Comparison of ENCODE assay signal across 15 cellular contexts in the genomic region with DNA sequence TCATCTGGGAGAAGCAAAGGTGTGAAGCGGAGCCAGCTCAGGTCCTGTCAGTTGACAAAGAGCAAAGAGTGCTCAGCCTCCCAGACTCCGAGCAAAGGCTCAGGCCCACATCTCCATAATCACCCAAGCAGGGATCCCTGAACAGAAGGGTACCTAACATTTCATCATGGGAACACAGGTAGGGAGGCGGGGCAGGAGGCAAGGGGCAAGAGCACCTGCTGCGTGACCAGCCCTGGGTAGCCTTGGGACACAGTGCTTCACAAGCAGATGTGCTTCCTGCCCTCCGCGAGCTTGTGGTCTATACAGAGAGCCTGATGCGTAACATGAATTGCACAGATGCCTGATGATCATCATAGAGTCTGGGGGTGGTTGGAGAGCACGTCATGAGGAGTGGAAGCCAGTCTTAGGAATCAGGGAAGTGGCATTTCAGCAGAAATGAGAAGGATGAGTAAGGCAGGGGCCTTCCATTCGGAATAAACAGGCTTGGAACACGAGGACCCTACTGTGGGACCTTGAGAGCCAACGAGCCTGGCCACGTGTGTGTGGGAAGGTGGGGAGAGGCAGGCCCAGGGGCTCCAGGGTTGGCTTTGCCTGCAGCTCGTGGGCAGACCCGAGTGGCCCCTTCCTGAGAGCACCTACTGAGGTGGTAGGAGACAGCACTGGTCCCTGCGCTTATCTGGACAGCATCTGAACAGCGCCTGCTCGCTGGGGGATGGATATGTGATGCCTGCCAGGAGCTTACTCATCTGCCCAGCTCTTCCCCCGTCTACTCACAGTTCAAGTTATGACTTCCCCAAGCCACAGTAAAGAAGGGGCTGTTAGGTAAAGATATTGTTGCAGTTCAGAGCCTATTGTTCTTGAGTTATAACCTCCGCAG.
DNase-seq lines count a peak whose midpoint lies in the region; ATAC-seq, FAIRE-seq and TF ChIP-seq lines count a peak whose summit lies in the region.
"Had no signal": no experiment of that assay in that cellular context is flagged by ENCODE, and none has a peak within 500 bp of the region (broad histone marks: within the 10 kb centered on the region; RNA-seq: fewer than 3 reads in every experiment).

No MANE protein-coding gene starts in this region.

- TF ChIP-seq CTCF in K562 (IDR thresholded peaks at IDR 0.05 in 2 of 3, conservative IDR thresholded peaks at IDR 0.05 in 1 of 3; ENCODE audit: insufficient read depth in 2 of 3, low read depth in 1 of 3, low read length in 3 of 3), result no peak
- no peak for TF ChIP-seq CTCF in progenitor cell of endocrine pancreas (IDR thresholded peaks at IDR 0.05; ENCODE audit: unreplicated experiment)
- no peak for TF ChIP-seq CTCF in chondrocyte (IDR thresholded peaks at IDR 0.05)

- peaks cover 0 to 6% of the 10 kb centered on the region in 2 experiments; a peak in 2 of 5 replicates for H3K4me1 ChIP-seq in K562 (replicated peaks in 1 of 2; ENCODE audit: control insufficient read depth in 2 of 2, insufficient read depth in 2 of 2, low read length in 2 of 2)
- H3K4me1 ChIP-seq: tibial artery had no signal

- no peak overlapping the region for H3K27ac Mint-ChIP-seq in progenitor cell of endocrine pancreas
- H3K27ac Mint-ChIP-seq in chondrocyte (ENCODE audit: unreplicated experiment), result no peak overlapping the region

- H3K4me1 Mint-ChIP-seq in progenitor cell of endocrine pancreas (ENCODE audit: low read depth), result peaks cover 9% of the 10 kb centered on the region
- H3K4me1 Mint-ChIP-seq in chondrocyte (ENCODE audit: low read depth), result peaks cover 10% of the 10 kb centered on the region

- H3K27me3 ChIP-seq in K562 (ENCODE audit: control insufficient read depth in 2 of 2, insufficient read depth in 2 of 2, low read length in 2 of 2), result no peaks in the 10 kb centered on the region
- H3K27me3 ChIP-seq: tibial artery had no signal

- no peak for DNase-seq in activated CD4-positive, CD25-positive, alpha-beta regulatory T cell treated with anti-CD3 and anti-CD28 coated beads, Interleukin-2, amount 50 U/mL, for 72 hours
- DNase-seq in K562 (ENCODE audit: extremely low read depth in 1 of 4, low spot score in 3 of 4), result peak in 1 of 4 experiments; percentile 12
- DNase-seq in skeletal muscle cell (ENCODE audit: low read depth), result peak; percentile 35
- no peak for DNase-seq in progenitor cell of endocrine pancreas (ENCODE audit: low spot score, unreplicated experiment)
- no peak for DNase-seq in chondrocyte (ENCODE audit: low spot score)
- DNase-seq: effector CD8-positive, alpha-beta T cell; NCI-H2171 treated with DMSO at 0.1 percent for 48 hours had no signal

- H3K9me3 ChIP-seq in KOPT-K1 (ENCODE audit: insufficient read depth, low read length, poor library complexity, severe bottlenecking), result peaks cover 17% of the 10 kb centered on the region
- no peaks in the 10 kb centered on the region for H3K9me3 ChIP-seq in K562 (replicated peaks; ENCODE audit: control insufficient read depth, insufficient read depth, low read depth, low read length)
- H3K9me3 ChIP-seq: tibial artery had no signal

- H3K27ac ChIP-seq in KOPT-K1 (ENCODE audit: low read depth, low read length, poor library complexity, severe bottlenecking) (peak overlapping the region; percentile 13), K562 (ENCODE audit: extremely low read depth, low read depth, low read length) (no peak overlapping the region)
- H3K27ac ChIP-seq: tibial artery had no signal

- peak overlapping the region in 1 of 2 experiments; percentile 35; a peak in 1 of 4 replicates for H3K9ac ChIP-seq in K562 (ENCODE audit: insufficient read depth in 1 of 2, low read depth in 2 of 2, low read length in 2 of 2)

- peak; percentile 25 to 47 for ATAC-seq in activated CD4-positive, CD25-positive, alpha-beta regulatory T cell treated with anti-CD3 and anti-CD28 coated beads, Interleukin-2, amount 50 U/mL, for 24 hours
- ATAC-seq in K562 (no peak), HG02973 (IDR thresholded peaks at IDR 0.05; ENCODE audit: unreplicated experiment) (no peak)
- ATAC-seq: left lobe of liver; natural killer cell treated with Interleukin-12 subunit alpha and Interleukin-12 subunit beta and Interleukin-15 and Interleukin-18, amount 100 ng/mL, for 72 hours had no signal

- TF ChIP-seq EP300 in K562 (IDR thresholded peaks at IDR 0.05; ENCODE audit: low read length), result no peak

- H2AFZ ChIP-seq in K562 (ENCODE audit: low read depth, low read length), result no peak overlapping the region

- H3K4me3 Mint-ChIP-seq in progenitor cell of endocrine pancreas (ENCODE audit: low read depth) (no peak overlapping the region), chondrocyte (ENCODE audit: unreplicated experiment) (no peak overlapping the region)
- H3K4me3 Mint-ChIP-seq: natural killer cell treated with Interleukin-12 subunit alpha and Interleukin-12 subunit beta and Interleukin-15 and Interleukin-18, amount 100 ng/mL, for 72 hours had no signal

- in situ Hi-C loops in K562 (cut with MboI), result no loop called here

- H3K36me3 Mint-ChIP-seq in progenitor cell of endocrine pancreas (ENCODE audit: insufficient read depth), result peaks cover 29% of the 10 kb centered on the region
- peaks cover 5% of the 10 kb centered on the region for H3K36me3 Mint-ChIP-seq in chondrocyte (ENCODE audit: low read depth)

- no TSS peak for BruUV-seq in K562 (replicated peaks; lab: Mats Ljungman, UMichigan)

- TF ChIP-seq RAD21 in K562 (CRISPR knock-in tag; conservative IDR thresholded peaks at IDR 0.05 in 1 of 2, IDR thresholded peaks at IDR 0.05 in 1 of 2), result no peak

- no peak overlapping the region for H3K4me2 ChIP-seq in K562 (ENCODE audit: insufficient read depth, low read length)

- H3K79me2 ChIP-seq in K562 (ENCODE audit: control insufficient read depth, insufficient read depth, low read length), result no peaks in the 10 kb centered on the region

- CTCF ChIA-PET in K562 (lab: Yijun Ruan, JAX; ENCODE audit: low intra/inter-chr PET ratio), result no interaction called here

- TF ChIP-seq POLR2A in K562 (conservative IDR thresholded peaks at IDR 0.05), result no peak

- peaks cover 4% of the 10 kb centered on the region for H3K9me1 ChIP-seq in K562 (ENCODE audit: control insufficient read depth, insufficient read depth, low read length)

- H3K36me3 ChIP-seq in KOPT-K1 (ENCODE audit: insufficient read depth, low read length) (peaks cover 98% of the 10 kb centered on the region), K562 (ENCODE audit: control insufficient read depth, insufficient read depth, low read length) (peaks cover 22% of the 10 kb centered on the region)
- H3K36me3 ChIP-seq: tibial artery had no signal

- H3K9me3 Mint-ChIP-seq in progenitor cell of endocrine pancreas (ENCODE audit: low read depth) (peaks cover 8% of the 10 kb centered on the region), chondrocyte (ENCODE audit: low read depth) (peaks cover 4% of the 10 kb centered on the region)
- H3K9me3 Mint-ChIP-seq: natural killer cell treated with Interleukin-12 subunit alpha and Interleukin-12 subunit beta and Interleukin-15 and Interleukin-18, amount 100 ng/mL, for 72 hours had no signal

- POLR2A ChIA-PET in K562 (lab: Yijun Ruan, JAX), result interaction anchor here (0.5 to 1.7 kb wide), 3 partner anchors 11 to 45 kb away, joined by 3 to 4 read pairs (median 4); no protein-coding TSS in a partner anchor

- 70% methylated on average over 19 of the region's 19 CpGs for WGBS in K562 (ENCODE audit: insufficient coverage, low coverage, missing lambda C conversion rate)

- H4K20me1 ChIP-seq in K562 (replicated peaks; ENCODE audit: control insufficient read depth, insufficient read depth, low read length), result no peaks in the 10 kb centered on the region; the same call in 1 of the 2 replicates

- H3K27me3 Mint-ChIP-seq in progenitor cell of endocrine pancreas, result no peaks in the 10 kb centered on the region
- no peaks in the 10 kb centered on the region for H3K27me3 Mint-ChIP-seq in chondrocyte (ENCODE audit: low read depth)
- H3K27me3 Mint-ChIP-seq: natural killer cell treated with Interleukin-12 subunit alpha and Interleukin-12 subunit beta and Interleukin-15 and Interleukin-18, amount 100 ng/mL, for 72 hours had no signal

- intact Hi-C loops in K562 (cut with micrococcal nuclease), result no loop called here

- no peak for FAIRE-seq in K562 (lab: Jason Lieb, UNC)
- FAIRE-seq: A204.1, D721Med had no signal

- no peak overlapping the region for H3K4me3 ChIP-seq in K562
- H3K4me3 ChIP-seq in skeletal muscle cell (ENCODE audit: low read depth, low read length), result no peak overlapping the region
- H3K4me3 ChIP-seq: tibial artery had no signal

TF ChIP-seq in K562, 482 proteins besides CTCF, POLR2A, EP300 and RAD21:
- TF ChIP-seq FOSL1 (tag; conservative IDR thresholded peaks at IDR 0.05) (peak; percentile 55), NCOA6 (IDR thresholded peaks at IDR 0.05) (no peak)
TF ChIP-seq in K562: peak in this region for 1.

Comparison
In these comparisons a context has a peak if more than half of its experiments do, and no peak if none do; other contexts are left out.
1. ATAC-seq: peak in activated CD4-positive, CD25-positive, alpha-beta regulatory T cell treated with anti-CD3 and anti-CD28 coated beads, Interleukin-2, amount 50 U/mL, for 24 hours (2 of 2); none in K562 (single experiment) and HG02973 (single experiment).